Comparison of ENCODE assay signal across 11 cellular contexts in the genomic region with DNA sequence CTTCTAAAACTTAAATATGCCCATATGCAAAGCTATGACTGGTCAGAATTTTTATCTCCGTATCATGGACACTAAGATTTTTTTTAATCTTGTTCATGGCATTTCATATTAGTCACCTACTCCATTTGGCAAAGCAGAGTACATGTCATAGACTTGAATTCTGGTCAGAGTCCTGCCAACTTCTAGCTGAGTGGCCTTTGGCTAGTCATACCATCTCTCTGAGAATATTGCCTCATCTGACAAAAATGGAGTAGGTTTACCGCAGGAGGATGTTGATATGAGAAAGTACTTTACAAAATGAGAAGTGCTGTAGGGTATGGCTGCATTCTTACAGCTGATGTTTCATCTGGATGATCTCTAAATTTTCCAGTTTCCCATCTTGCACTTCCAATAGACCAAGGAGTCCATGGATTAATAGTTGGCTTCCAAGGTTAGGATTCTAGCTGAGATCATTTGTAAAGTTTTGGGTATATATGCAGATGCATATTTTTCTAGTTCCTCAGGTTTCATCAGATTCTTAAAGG.
A peak's percentile ranks its signal among the peaks of the same experiment; 100 is the strongest.
DNase-seq lines count a peak whose midpoint lies in the region; TF ChIP-seq lines count a peak whose summit lies in the region.
"Had no signal": no experiment of that assay in that cellular context is flagged by ENCODE, and none has a peak within 500 bp of the region (broad histone marks: within the 10 kb centered on the region; RNA-seq: fewer than 3 reads in every experiment).

No MANE protein-coding gene starts in this region.

- no peaks in the 10 kb centered on the region for H3K36me3 Mint-ChIP-seq in activated CD4-positive, alpha-beta memory T cell treated with anti-CD3 and anti-CD28 coated beads for 36 hours

- POLR2A ChIA-PET in activated CD4-positive, alpha-beta memory T cell treated with anti-CD3 and anti-CD28 coated beads for 36 hours (lab: Charles Lee), result no interaction called here

- H2AFZ ChIP-seq in osteoblast (ENCODE audit: low read length), result no peak overlapping the region
- H2AFZ ChIP-seq: PC-9 had no signal

- no peaks in the 10 kb centered on the region for H3K27me3 ChIP-seq in osteoblast (ENCODE audit: insufficient read depth, low read length)

- no peak overlapping the region for H3K4me3 Mint-ChIP-seq in activated CD4-positive, alpha-beta memory T cell treated with anti-CD3 and anti-CD28 coated beads for 36 hours
- H3K4me3 Mint-ChIP-seq: activated CD8-positive, alpha-beta T cell treated with anti-CD3 and anti-CD28 coated beads for 36 hours had no signal

- DNase-seq in GM04504 (ENCODE audit: low read depth) (peak; percentile 92), NOMO-1 treated with dmso at 0.1 percent for 144 hours (lab: John Stamatoyannopoulos, UW; ENCODE audit: unreplicated experiment) (peak; percentile 80), dedifferentiated amniotic fluid mesenchymal stem cell (ENCODE audit: extremely low spot score) (peak; percentile 97), osteoblast (ENCODE audit: insufficient read length, low spot score, missing footprints) (peak; percentile 73), NCI-H510A (lab: John Stamatoyannopoulos, UW) (no peak)
- DNase-seq in effector CD8-positive, alpha-beta T cell (lab: John Stamatoyannopoulos, UW), result no peak
- DNase-seq in activated CD4-positive, alpha-beta memory T cell treated with anti-CD3 and anti-CD28 coated beads for 36 hours, result no peak
- no peak for DNase-seq in activated CD4-positive, alpha-beta T cell treated with anti-CD3 and anti-CD28 coated beads for 4 hours
- DNase-seq: activated CD8-positive, alpha-beta T cell treated with anti-CD3 and anti-CD28 coated beads for 36 hours; aorta had no signal

- H3K4me2 ChIP-seq in osteoblast (ENCODE audit: insufficient read depth, low read length), result peak overlapping the region; percentile 26
- H3K4me2 ChIP-seq: PC-9 had no signal

- peak overlapping the region; percentile 93 for H3K27ac ChIP-seq in osteoblast (ENCODE audit: low read depth, low read length)
- H3K27ac ChIP-seq: PC-9 had no signal

- no peaks in the 10 kb centered on the region for H3K36me3 ChIP-seq in osteoblast (ENCODE audit: insufficient read depth, low read length)

- CTCF ChIA-PET in activated CD4-positive, alpha-beta memory T cell treated with anti-CD3 and anti-CD28 coated beads for 36 hours (lab: Charles Lee), result no interaction called here

- no peaks in the 10 kb centered on the region for H3K79me2 ChIP-seq in osteoblast (ENCODE audit: insufficient read depth, low read length)

- peaks cover 12% of the 10 kb centered on the region for H3K4me1 Mint-ChIP-seq in activated CD4-positive, alpha-beta memory T cell treated with anti-CD3 and anti-CD28 coated beads for 36 hours (ENCODE audit: low read depth)

- no peak for TF ChIP-seq CTCF in osteoblast (IDR thresholded peaks at IDR 0.05; ENCODE audit: extremely low read depth, low read depth, low read length)

- no peak overlapping the region for H3K27ac Mint-ChIP-seq in activated CD4-positive, alpha-beta memory T cell treated with anti-CD3 and anti-CD28 coated beads for 36 hours
- H3K27ac Mint-ChIP-seq: activated CD8-positive, alpha-beta T cell treated with anti-CD3 and anti-CD28 coated beads for 36 hours had no signal

- H3K9me3 ChIP-seq in osteoblast (ENCODE audit: low read depth, low read length), result no peaks in the 10 kb centered on the region

- peaks cover 51% of the 10 kb centered on the region for H3K4me1 ChIP-seq in osteoblast (ENCODE audit: insufficient read depth, low read length)

- H3K4me3 ChIP-seq in osteoblast (ENCODE audit: insufficient read depth, low read length), result no peak overlapping the region
- H3K4me3 ChIP-seq: PC-9 had no signal

- H4K20me1 ChIP-seq in osteoblast (ENCODE audit: insufficient read depth, low read length), result no peaks in the 10 kb centered on the region

- no peaks in the 10 kb centered on the region for H3K9me3 Mint-ChIP-seq in activated CD4-positive, alpha-beta memory T cell treated with anti-CD3 and anti-CD28 coated beads for 36 hours
- H3K9me3 Mint-ChIP-seq: activated CD8-positive, alpha-beta T cell treated with anti-CD3 and anti-CD28 coated beads for 36 hours had no signal

- intact Hi-C loops in activated CD4-positive, alpha-beta memory T cell treated with anti-CD3 and anti-CD28 coated beads for 36 hours (cut with micrococcal nuclease), result no loop called here

- no peaks in the 10 kb centered on the region for H3K27me3 Mint-ChIP-seq in activated CD4-positive, alpha-beta memory T cell treated with anti-CD3 and anti-CD28 coated beads for 36 hours

Comparison
In these comparisons a context has a peak if more than half of its experiments do, and no peak if none do; other contexts are left out.
1. DNase-seq: peak in GM04504 (single experiment), NOMO-1 treated with dmso at 0.1 percent for 144 hours (single experiment), dedifferentiated amniotic fluid mesenchymal stem cell (single experiment) and osteoblast (single experiment); none in effector CD8-positive, alpha-beta T cell (single experiment), NCI-H510A (single experiment), activated CD4-positive, alpha-beta memory T cell treated with anti-CD3 and anti-CD28 coated beads for 36 hours (single experiment) and activated CD4-positive, alpha-beta T cell treated with anti-CD3 and anti-CD28 coated beads for 4 hours (0 of 2).